Comparison of ENCODE assay signal across 1 cellular context in genomic region chrX:109300415-109300814, GRCh38.
TF ChIP-seq lines count a peak whose summit lies in the region.

No MANE protein-coding gene starts in this region.

TF ChIP-seq in H1, 55 proteins besides CTCF, POLR2A, EP300 and RAD21 (continued from another document):
- TF ChIP-seq CHD7 (IDR thresholded peaks at IDR 0.05; ENCODE audit: insufficient replicate concordance, low read length) (no peak), SIRT6 (IDR thresholded peaks at IDR 0.05; ENCODE audit: low read length) (no peak), EGR1 (IDR thresholded peaks at IDR 0.05; ENCODE audit: borderline replicate concordance, low read depth, low read length) (no peak), E2F6 (IDR thresholded peaks at IDR 0.05) (no peak), USF2 (IDR thresholded peaks at IDR 0.05; ENCODE audit: low read length) (no peak), BCL11A (IDR thresholded peaks at IDR 0.05; ENCODE audit: low read depth in 2 of 2, low read length in 2 of 2) (no peak), RNF2 (IDR thresholded peaks at IDR 0.05; ENCODE audit: borderline replicate concordance, low read depth, low read length, missing control alignments, poor library complexity, severe bottlenecking) (no peak)
TF ChIP-seq in H1: peak in this region for 0.
